In the genomic region with DNA sequence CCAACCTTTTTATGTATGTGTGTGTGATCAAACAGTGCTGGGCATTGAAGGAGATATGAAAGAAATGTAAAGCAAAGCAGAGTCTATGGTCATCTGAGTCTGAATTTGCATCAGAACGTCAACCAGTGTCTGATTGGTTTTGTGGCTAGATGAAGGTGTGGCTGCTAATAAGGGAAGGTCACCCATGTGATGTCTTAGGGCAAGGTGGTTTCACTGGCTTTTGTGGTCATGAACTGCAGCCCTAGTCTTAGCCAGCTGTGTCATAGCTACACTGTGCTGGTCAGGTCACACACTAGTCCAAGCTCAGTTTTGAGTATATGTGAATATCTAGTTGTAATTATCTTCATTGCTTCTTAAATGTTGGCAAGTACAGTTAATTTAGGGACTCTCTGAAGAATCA, we compare ENCODE assay signal across 10 cellular contexts.
DNase-seq lines count a peak whose midpoint lies in the region; ATAC-seq, FAIRE-seq and TF ChIP-seq lines count a peak whose summit lies in the region.
"Had no signal": no experiment of that assay in that cellular context is flagged by ENCODE, and none has a peak within 500 bp of the region (broad histone marks: within the 10 kb centered on the region; RNA-seq: fewer than 3 reads in every experiment).

No MANE protein-coding gene starts in this region.

- H3K36me3 ChIP-seq in HepG2 (replicated peaks in 1 of 2; ENCODE audit: control insufficient read depth in 1 of 2, insufficient read depth in 2 of 2, low read length in 2 of 2) (peaks cover 0 to 4% of the 10 kb centered on the region in 2 experiments; a peak in 2 of 5 replicates), OCI-LY7 (ENCODE audit: insufficient read depth, low read length) (peaks cover 15% of the 10 kb centered on the region)

- no peak for TF ChIP-seq POLR2A in HepG2 (IDR thresholded peaks at IDR 0.05; ENCODE audit: insufficient read depth in 1 of 2, low read depth in 2 of 2, low read length in 2 of 2)

- peaks cover 26% of the 10 kb centered on the region for H3K4me1 ChIP-seq in HepG2 (ENCODE audit: insufficient read depth, low read length)
- no peaks in the 10 kb centered on the region for H3K4me1 ChIP-seq in OCI-LY7 (ENCODE audit: insufficient read depth, low read length, poor library complexity, severe bottlenecking)

- no peak for TF ChIP-seq CTCF in HepG2 (CRISPR knock-in tag; IDR thresholded peaks at IDR 0.05)
- TF ChIP-seq CTCF in OCI-LY7 (conservative IDR thresholded peaks at IDR 0.05; ENCODE audit: low read length) = no peak

- H3K9me3 ChIP-seq in HepG2 (ENCODE audit: low read length) = no peaks in the 10 kb centered on the region
- no peaks in the 10 kb centered on the region for H3K9me3 ChIP-seq in OCI-LY7 (ENCODE audit: low read length)

- H3K27me3 Mint-ChIP-seq in activated T-cell treated with anti-CD3 and anti-CD28 coated beads, Interleukin-2, amount 50 U/mL, for 72 hours (ENCODE audit: low read depth) = no peaks in the 10 kb centered on the region
- no peaks in the 10 kb centered on the region for H3K27me3 Mint-ChIP-seq in stimulated activated naive B cell treated with anti-CD40 and anti-IgM and Interleukin-4, amounts not matched to agents 10 μg/mL and 1 μg/mL and 100 μg/mL, for 72 hours

- peaks cover 0 to 2% of the 10 kb centered on the region in 2 donors for H3K36me3 Mint-ChIP-seq in activated T-cell treated with anti-CD3 and anti-CD28 coated beads, Interleukin-2, amount 50 U/mL, for 72 hours (ENCODE audit: insufficient read depth in 2 of 2)
- H3K36me3 Mint-ChIP-seq in stimulated activated naive B cell treated with anti-CD40 and anti-IgM and Interleukin-4, amounts not matched to agents 10 μg/mL and 1 μg/mL and 100 μg/mL, for 72 hours = peaks cover 5 to 29% of the 10 kb centered on the region in 2 donors

- H2AFZ ChIP-seq in HepG2 (ENCODE audit: low read length) (no peak overlapping the region), OCI-LY7 (ENCODE audit: low read length) (no peak overlapping the region)

- peaks cover 20% of the 10 kb centered on the region for H3K4me1 Mint-ChIP-seq in activated T-cell treated with anti-CD3 and anti-CD28 coated beads, Interleukin-2, amount 50 U/mL, for 72 hours (ENCODE audit: low read depth)
- H3K4me1 Mint-ChIP-seq in stimulated activated naive B cell treated with anti-CD40 and anti-IgM and Interleukin-4, amounts not matched to agents 10 μg/mL and 1 μg/mL and 100 μg/mL, for 72 hours = peaks cover 0 to 1% of the 10 kb centered on the region in 2 donors

- H3K4me3 Mint-ChIP-seq in activated T-cell treated with anti-CD3 and anti-CD28 coated beads, Interleukin-2, amount 50 U/mL, for 72 hours = no peak overlapping the region
- H3K4me3 Mint-ChIP-seq in stimulated activated naive B cell treated with anti-CD40 and anti-IgM and Interleukin-4, amounts not matched to agents 10 μg/mL and 1 μg/mL and 100 μg/mL, for 72 hours = no peak overlapping the region

- DNase-seq in activated T-cell treated with anti-CD3 and anti-CD28 coated beads, Interleukin-2, amount 50 U/mL, for 72 hours = no peak
- DNase-seq in activated T-cell treated with anti-CD3 and anti-CD28 coated beads, Interleukin-2, amount 50 U/mL, for 48 hours = no peak
- peak; percentile 81 for DNase-seq in OCI-M1 (lab: John Stamatoyannopoulos, UW)
- no peak for DNase-seq in stimulated activated naive B cell treated with anti-CD40 and anti-IgM and Interleukin-4, amounts not matched to agents 10 μg/mL and 1 μg/mL and 100 μg/mL, for 72 hours
- no peak for DNase-seq in foreskin melanocyte
- DNase-seq in HepG2 (ENCODE audit: low spot score) = no peak
- no peak for DNase-seq in OCI-LY7 (ENCODE audit: low spot score)
- DNase-seq: activated T-cell treated with anti-CD3 and anti-CD28 coated beads for 4 hours had no signal

- H3K27ac ChIP-seq in HepG2 (ENCODE audit: extremely low read length, insufficient read depth, low read length) (no peak overlapping the region), OCI-LY7 (ENCODE audit: low read depth, low read length, poor library complexity, severe bottlenecking) (no peak overlapping the region)

- no peaks in the 10 kb centered on the region for H4K20me1 ChIP-seq in HepG2 (ENCODE audit: insufficient read depth, low read length)
- H4K20me1 ChIP-seq in OCI-LY7 (ENCODE audit: insufficient read depth, low read length) = no peaks in the 10 kb centered on the region

- no TSS peak for BruUV-seq in HepG2 (replicated peaks; lab: Mats Ljungman, UMichigan)
- BruUV-seq in OCI-LY7 (replicated peaks; lab: Mats Ljungman, UMichigan) = no TSS peak

- no peaks in the 10 kb centered on the region for H3K9me2 ChIP-seq in OCI-LY7 (ENCODE audit: insufficient read depth, low read length)

- in situ Hi-C loops in HepG2 (cut with HindIII; ENCODE audit: extremely low pct_ligation_motif_present, low pct_unique_long_range_greater_than_20kb) = no loop called here

- no peak overlapping the region for H3K4me3 ChIP-seq in HepG2 (replicated peaks in 1 of 3; ENCODE audit: insufficient read depth in 1 of 3, low read depth in 2 of 3, low read length in 3 of 3)
- H3K4me3 ChIP-seq in OCI-LY7 (ENCODE audit: low read depth, low read length, poor library complexity, severe bottlenecking) = no peak overlapping the region

- H3K4me2 ChIP-seq in HepG2 (ENCODE audit: low read depth, low read length) (no peak overlapping the region), OCI-LY7 (ENCODE audit: low read length) (no peak overlapping the region)

- FAIRE-seq in HepG2 (lab: Jason Lieb, UNC) = no peak
- FAIRE-seq: H1 had no signal

- TF ChIP-seq EP300 in HepG2 (IDR thresholded peaks at IDR 0.05; ENCODE audit: low read depth in 2 of 2, low read length in 2 of 2) (no peak), HepG2 (CRISPR knock-in tag; IDR thresholded peaks at IDR 0.05; ENCODE audit: borderline replicate concordance) (no peak)

- CTCF ChIA-PET in HepG2 (lab: Yijun Ruan, JAX; ENCODE audit: low intra/inter-chr PET ratio, low total read pairs) (no interaction called here), OCI-LY7 (lab: Charles Lee; ENCODE audit: unreplicated experiment) (no interaction called here)

- H3K27me3 ChIP-seq in HepG2 (ENCODE audit: control insufficient read depth in 1 of 2, insufficient read depth in 2 of 2, low read length in 2 of 2) = no peaks in the 10 kb centered on the region

- peak; percentile 41 to 61 for ATAC-seq in activated T-cell treated with anti-CD3 and anti-CD28 coated beads, Interleukin-2, amount 50 U/mL, for 72 hours (replicated peaks in 1 of 2)
- ATAC-seq in HG02870 (IDR thresholded peaks at IDR 0.05; ENCODE audit: unreplicated experiment) (peak; percentile 94), HepG2 (no peak)
- ATAC-seq in stimulated activated naive B cell treated with anti-CD40 and anti-IgM and Interleukin-4, amounts not matched to agents 10 μg/mL and 1 μg/mL and 100 μg/mL, for 72 hours (replicated peaks) = peak; percentile 78 to 82

- H3K27ac Mint-ChIP-seq in activated T-cell treated with anti-CD3 and anti-CD28 coated beads, Interleukin-2, amount 50 U/mL, for 72 hours = no peak overlapping the region
- H3K27ac Mint-ChIP-seq in stimulated activated naive B cell treated with anti-CD40 and anti-IgM and Interleukin-4, amounts not matched to agents 10 μg/mL and 1 μg/mL and 100 μg/mL, for 72 hours = no peak overlapping the region

- intact Hi-C loops in HepG2 (cut with micrococcal nuclease; ENCODE audit: unreplicated experiment) = no loop called here
- intact Hi-C loops in OCI-LY7 (cut with micrococcal nuclease; ENCODE audit: unreplicated experiment) = no loop called here

- WGBS in HepG2 (ENCODE audit: low lambda C conversion rate) = 94% methylated on average over 1 of the region's 1 CpG

- no peak overlapping the region for H3K9ac ChIP-seq in HepG2 (ENCODE audit: insufficient read depth, low read depth, low read length)

- no peaks in the 10 kb centered on the region for H3K79me2 ChIP-seq in HepG2 (ENCODE audit: insufficient read depth, low read length)
- no peaks in the 10 kb centered on the region for H3K79me2 ChIP-seq in OCI-LY7 (ENCODE audit: insufficient read depth, low read depth, low read length)

- TF ChIP-seq RAD21 in HepG2 (CRISPR knock-in tag; IDR thresholded peaks at IDR 0.05) = no peak

- H3K9me3 Mint-ChIP-seq in activated T-cell treated with anti-CD3 and anti-CD28 coated beads, Interleukin-2, amount 50 U/mL, for 72 hours = no peaks in the 10 kb centered on the region
- no peaks in the 10 kb centered on the region for H3K9me3 Mint-ChIP-seq in stimulated activated naive B cell treated with anti-CD40 and anti-IgM and Interleukin-4, amounts not matched to agents 10 μg/mL and 1 μg/mL and 100 μg/mL, for 72 hours

- POLR2A ChIA-PET in HepG2 (lab: Yijun Ruan, JAX) = no interaction called here
- POLR2A ChIA-PET in OCI-LY7 (lab: Charles Lee) = no interaction called here

TF ChIP-seq in HepG2, 621 proteins besides CTCF, POLR2A, EP300 and RAD21 (continues in another document):
- TF ChIP-seq, protein P1, sequence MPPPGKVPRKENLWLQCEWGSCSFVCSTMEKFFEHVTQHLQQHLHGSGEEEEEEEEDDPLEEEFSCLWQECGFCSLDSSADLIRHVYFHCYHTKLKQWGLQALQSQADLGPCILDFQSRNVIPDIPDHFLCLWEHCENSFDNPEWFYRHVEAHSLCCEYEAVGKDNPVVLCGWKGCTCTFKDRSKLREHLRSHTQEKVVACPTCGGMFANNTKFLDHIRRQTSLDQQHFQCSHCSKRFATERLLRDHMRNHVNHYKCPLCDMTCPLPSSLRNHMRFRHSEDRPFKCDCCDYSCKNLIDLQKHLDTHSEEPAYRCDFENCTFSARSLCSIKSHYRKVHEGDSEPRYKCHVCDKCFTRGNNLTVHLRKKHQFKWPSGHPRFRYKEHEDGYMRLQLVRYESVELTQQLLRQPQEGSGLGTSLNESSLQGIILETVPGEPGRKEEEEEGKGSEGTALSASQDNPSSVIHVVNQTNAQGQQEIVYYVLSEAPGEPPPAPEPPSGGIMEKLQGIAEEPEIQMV (CRISPR knock-in tag; IDR thresholded peaks at IDR 0.05; ENCODE audit: low read depth) = no peak
- no peak for TF ChIP-seq BRD4 (CRISPR knock-in tag; IDR thresholded peaks at IDR 0.05)
- TF ChIP-seq, protein P2, sequence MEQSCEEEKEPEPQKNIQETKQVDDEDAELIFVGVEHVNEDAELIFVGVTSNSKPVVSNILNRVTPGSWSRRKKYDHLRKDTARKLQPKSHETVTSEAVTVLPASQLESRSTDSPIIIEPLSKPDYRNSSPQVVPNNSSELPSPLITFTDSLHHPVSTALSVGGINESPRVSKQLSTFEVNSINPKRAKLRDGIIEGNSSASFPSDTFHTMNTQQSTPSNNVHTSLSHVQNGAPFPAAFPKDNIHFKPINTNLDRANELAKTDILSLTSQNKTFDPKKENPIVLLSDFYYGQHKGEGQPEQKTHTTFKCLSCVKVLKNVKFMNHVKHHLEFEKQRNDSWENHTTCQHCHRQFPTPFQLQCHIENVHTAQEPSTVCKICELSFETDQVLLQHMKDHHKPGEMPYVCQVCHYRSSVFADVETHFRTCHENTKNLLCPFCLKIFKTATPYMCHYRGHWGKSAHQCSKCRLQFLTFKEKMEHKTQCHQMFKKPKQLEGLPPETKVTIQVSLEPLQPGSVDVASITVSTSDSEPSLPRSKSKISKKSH (CRISPR knock-in tag; IDR thresholded peaks at IDR 0.05; ENCODE audit: borderline replicate concordance) = no peak
- no peak for TF ChIP-seq XRCC5 (optimal IDR thresholded peaks at IDR 0.05; ENCODE audit: low read length)
- no peak for TF ChIP-seq ZSCAN25 (CRISPR knock-in tag; IDR thresholded peaks at IDR 0.05)
- TF ChIP-seq RXRB (CRISPR knock-in tag; IDR thresholded peaks at IDR 0.05; ENCODE audit: borderline replicate concordance) = no peak
- TF ChIP-seq U2AF1 (optimal IDR thresholded peaks at IDR 0.05; ENCODE audit: low read depth, low read length) = no peak
